Comparison of ENCODE assay signal across 11 cellular contexts in the genomic region with DNA sequence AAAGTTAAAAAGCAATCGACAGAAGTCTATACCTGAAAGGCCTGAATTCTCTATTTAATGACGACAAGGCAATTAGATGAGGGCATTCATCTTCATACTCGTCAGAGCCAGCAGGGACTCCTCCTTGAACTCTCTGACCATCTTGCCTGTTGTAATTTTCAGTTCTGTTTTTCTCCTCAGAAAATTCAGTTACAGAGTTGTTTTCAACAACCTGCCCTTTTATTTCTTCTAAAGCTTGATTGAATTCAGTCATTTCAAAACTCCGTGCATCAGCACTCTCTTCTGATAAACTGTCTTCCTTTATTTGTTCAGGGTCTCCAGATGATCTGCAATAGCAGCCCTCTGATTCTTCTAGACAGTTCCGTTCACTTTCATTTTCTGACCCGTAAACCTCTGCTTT. TPM values are rescaled to one million over a fixed set of nuclear protein-coding genes. Genes with fewer than 3 reads are reported as not detected.
DNase-seq lines count a peak whose midpoint lies in the region; ATAC-seq and TF ChIP-seq lines count a peak whose summit lies in the region.
"Had no signal": no experiment of that assay in that cellular context is flagged by ENCODE, and none has a peak within 500 bp of the region (broad histone marks: within the 10 kb centered on the region; RNA-seq: fewer than 3 reads in every experiment).

No MANE protein-coding gene starts in this region.

- H3K4me3 ChIP-seq in sigmoid colon: no peak overlapping the region

- ATAC-seq in GM18511 (IDR thresholded peaks at IDR 0.05; ENCODE audit: unreplicated experiment) (peak; percentile 79), GM21423 (IDR thresholded peaks at IDR 0.05; ENCODE audit: unreplicated experiment) (peak; percentile 60), HG03442 (IDR thresholded peaks at IDR 0.05; ENCODE audit: unreplicated experiment) (peak; percentile 77)
- no peak for ATAC-seq in effector memory CD8-positive, alpha-beta T cell (replicated peaks)
- ATAC-seq: left cardiac atrium had no signal

- peak overlapping the region; percentile 50 to 88 for H3K27ac Mint-ChIP-seq in effector memory CD8-positive, alpha-beta T cell

- WGBS in sigmoid colon, 2 donors: 52 to 61% methylated on average over 6 of the region's 6 CpGs

- TF ChIP-seq CTCF in sigmoid colon (IDR thresholded peaks at IDR 0.05): no peak

- no peaks in the 10 kb centered on the region for H3K9me3 ChIP-seq in sigmoid colon

- peaks cover 4 to 6% of the 10 kb centered on the region in 2 donors for H3K4me1 Mint-ChIP-seq in effector memory CD8-positive, alpha-beta T cell (ENCODE audit: low read depth in 2 of 2)

- no peak overlapping the region for H3K27ac ChIP-seq in sigmoid colon

- TF ChIP-seq POLR2A in sigmoid colon (IDR thresholded peaks at IDR 0.05): no peak

- H3K27me3 Mint-ChIP-seq in effector memory CD8-positive, alpha-beta T cell: no peaks in the 10 kb centered on the region

- peaks cover 55% of the 10 kb centered on the region for H3K36me3 Mint-ChIP-seq in effector memory CD8-positive, alpha-beta T cell (ENCODE audit: insufficient read depth)

- peaks cover 7 to 93% (median 21%) of the 10 kb centered on the region in 4 donors for H3K36me3 ChIP-seq in sigmoid colon

- DNase-seq in effector memory CD8-positive, alpha-beta T cell: no peak
- no peak for DNase-seq in activated CD4-positive, CD25-positive, alpha-beta regulatory T cell treated with anti-CD3 and anti-CD28 coated beads, Interleukin-2, amount 50 U/mL, for 72 hours
- DNase-seq in NCI-H1694 (lab: John Stamatoyannopoulos, UW) (no peak), sigmoid colon (no peak), hepatic stellate cell (ENCODE audit: low spot score) (no peak)
- DNase-seq: left cardiac atrium; NCI-H1105 treated with DMSO at 0.1 percent for 48 hours; stimulated activated CD4-positive, alpha-beta T cell treated with anti-CD3 and anti-CD28 coated beads, Interleukin-4, amount 100 ng/mL, for 1 hour had no signal

- H3K4me3 Mint-ChIP-seq in effector memory CD8-positive, alpha-beta T cell: peak overlapping the region in 1 of 2 donors; percentile 26

- intact Hi-C loops in sigmoid colon (cut with DNase I): no loop called here

- H3K4me1 ChIP-seq in sigmoid colon: no peaks in the 10 kb centered on the region

- TF ChIP-seq EP300 in sigmoid colon (IDR thresholded peaks at IDR 0.05): no peak

- no peaks in the 10 kb centered on the region for H3K9me3 Mint-ChIP-seq in effector memory CD8-positive, alpha-beta T cell

- no peaks in the 10 kb centered on the region for H3K27me3 ChIP-seq in sigmoid colon

RNA-seq across cellular contexts. Expression of gene RIOK2, which starts 15.6 kb away (rescaled TPM):
- 10 to 100 TPM; 16.1 to 28.0 (median 23.0) TPM for total RNA-seq in sigmoid colon
- 10 to 100 TPM in 1 of 3 donors, 1 to 10 TPM in 2; 7.8 to 10.8 (median 8.6) TPM for polyA plus RNA-seq in sigmoid colon

RNA-seq across cellular contexts. Expression of gene LIX1, which starts 25.0 kb away (rescaled TPM):
- total RNA-seq in sigmoid colon: 1 to 10 TPM in 3 of 4 donors, under 1 TPM in 1; 0.99 to 3.6 (median 2.1) TPM
- polyA plus RNA-seq in sigmoid colon: under 1 TPM in 1 of 3 donors, not detected in 2; 0.54 TPM
